28 cellular contexts compared by ENCODE assay signal in the genomic region with DNA sequence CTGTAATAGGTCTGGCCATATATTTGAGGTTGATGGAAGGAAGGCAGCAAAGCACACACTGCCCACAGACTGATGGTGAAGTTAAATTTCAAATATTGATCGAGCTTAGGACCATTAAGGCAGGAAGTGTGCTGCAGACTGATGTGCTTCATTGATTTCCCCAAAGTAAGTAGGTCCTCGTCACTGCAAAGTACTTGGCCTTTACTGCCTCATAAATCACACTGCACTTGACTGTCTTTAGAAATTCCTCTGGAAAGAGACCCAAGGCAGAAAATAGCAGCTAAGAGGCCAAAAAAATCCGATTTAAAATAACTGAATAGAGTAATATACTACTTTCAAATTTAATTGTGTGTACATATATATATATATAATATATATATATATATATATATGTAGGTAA.
"Had no signal": no experiment of that assay in that cellular context is flagged by ENCODE, and none has a peak within 500 bp of the region (broad histone marks: within the 10 kb centered on the region; RNA-seq: fewer than 3 reads in every experiment).

No MANE protein-coding gene starts in this region.

- ATAC-seq: activated CD4-positive, CD25-positive, alpha-beta regulatory T cell treated with anti-CD3 and anti-CD28 coated beads, Interleukin-2, amount 50 U/mL, for 24 hours; activated CD8-positive, alpha-beta T cell treated with anti-CD3 and anti-CD28 coated beads for 36 hours; activated T-cell treated with anti-CD3 and anti-CD28 coated beads, Interleukin-2, amount 50 U/mL, for 4 hours; activated T-helper 17 cell treated with anti-CD3 and anti-CD28 coated beads, Interleukin-2, amount 50 U/mL, for 72 hours; effector memory CD8-positive, alpha-beta T cell; foreskin keratinocyte; gastrocnemius medialis; heart right ventricle; T-helper 17 cell had no signal

- H3K27ac Mint-ChIP-seq: activated B cell treated with CpG ODN at 0.5 μM for 24 hours; activated CD8-positive, alpha-beta T cell treated with anti-CD3 and anti-CD28 coated beads for 36 hours; activated naive CD8-positive, alpha-beta T cell; activated T-helper 17 cell treated with anti-CD3 and anti-CD28 coated beads, Interleukin-2, amount 50 U/mL, for 72 hours; T-helper 17 cell; T-helper 2 cell treated with Interferon-gamma antibody and Interleukin-4, amounts not matched to agents 5 μg/mL and 100 μg/mL, for 36 hours had no signal

- H3K27me3 Mint-ChIP-seq: activated B cell treated with CpG ODN at 0.5 μM for 24 hours; activated CD8-positive, alpha-beta T cell treated with anti-CD3 and anti-CD28 coated beads for 36 hours; activated naive CD8-positive, alpha-beta T cell; activated T-helper 17 cell treated with anti-CD3 and anti-CD28 coated beads, Interleukin-2, amount 50 U/mL, for 72 hours; effector memory CD8-positive, alpha-beta T cell; T-helper 17 cell had no signal

- H3K9me3 Mint-ChIP-seq: activated B cell treated with CpG ODN at 0.5 μM for 24 hours; activated CD8-positive, alpha-beta T cell treated with anti-CD3 and anti-CD28 coated beads for 36 hours; activated T-cell treated with anti-CD3 and anti-CD28 coated beads, Interleukin-2, amount 50 U/mL, for 4 hours; activated T-helper 17 cell treated with anti-CD3 and anti-CD28 coated beads, Interleukin-2, amount 50 U/mL, for 72 hours; effector memory CD8-positive, alpha-beta T cell; T-helper 2 cell treated with Interferon-gamma antibody and Interleukin-4, amounts not matched to agents 5 μg/mL and 100 μg/mL, for 36 hours had no signal

- DNase-seq: activated B cell treated with CpG ODN at 0.5 μM for 24 hours; activated CD4-positive, alpha-beta T cell treated with anti-CD3 and anti-CD28 coated beads for 48 hours; activated CD4-positive, alpha-beta T cell treated with anti-CD3 and anti-CD28 coated beads, Interleukin-2, amount 50 U/mL, for 1 hour; activated CD4-positive, alpha-beta T cell treated with anti-CD3 and anti-CD28 coated beads, Interleukin-2, amount 50 U/mL, for 48 hours; activated CD8-positive, alpha-beta memory T cell treated with anti-CD3 and anti-CD28 coated beads for 24 hours; activated CD8-positive, alpha-beta T cell treated with anti-CD3 and anti-CD28 coated beads for 36 hours; activated effector memory CD4-positive, alpha-beta T cell treated with Interleukin-2 at 50 U/mL for 16 hours; activated gamma-delta T cell treated with Interleukin-2 at 50 U/mL for 16 hours; activated naive CD4-positive, alpha-beta T cell treated with anti-CD3 and anti-CD28 coated beads, Interleukin-2, amount 50 U/mL, for 16 hours; activated naive CD4-positive, alpha-beta T cell treated with Interleukin-2 at 50 U/mL for 16 hours; activated T-cell treated with anti-CD3 and anti-CD28 coated beads, Interleukin-2, amount 50 U/mL, for 4 hours; amniotic stem cell; anterior cingulate cortex; caudate nucleus; cortex of kidney; dermis blood vessel endothelial cell; effector CD4-positive, alpha-beta T cell; effector memory CD8-positive, alpha-beta T cell; foreskin keratinocyte; gastrocnemius medialis; heart right ventricle; T-helper 17 cell; T1000; WERI-Rb-1 had no signal

- H3K4me3 Mint-ChIP-seq: activated B cell treated with CpG ODN at 0.5 μM for 24 hours; activated CD8-positive, alpha-beta T cell treated with anti-CD3 and anti-CD28 coated beads for 36 hours; activated naive CD8-positive, alpha-beta T cell; activated T-cell treated with anti-CD3 and anti-CD28 coated beads, Interleukin-2, amount 50 U/mL, for 4 hours; activated T-helper 17 cell treated with anti-CD3 and anti-CD28 coated beads, Interleukin-2, amount 50 U/mL, for 72 hours; effector memory CD8-positive, alpha-beta T cell; T-helper 17 cell; T-helper 2 cell treated with Interferon-gamma antibody and Interleukin-4, amounts not matched to agents 5 μg/mL and 100 μg/mL, for 36 hours had no signal
